In the genomic region with DNA sequence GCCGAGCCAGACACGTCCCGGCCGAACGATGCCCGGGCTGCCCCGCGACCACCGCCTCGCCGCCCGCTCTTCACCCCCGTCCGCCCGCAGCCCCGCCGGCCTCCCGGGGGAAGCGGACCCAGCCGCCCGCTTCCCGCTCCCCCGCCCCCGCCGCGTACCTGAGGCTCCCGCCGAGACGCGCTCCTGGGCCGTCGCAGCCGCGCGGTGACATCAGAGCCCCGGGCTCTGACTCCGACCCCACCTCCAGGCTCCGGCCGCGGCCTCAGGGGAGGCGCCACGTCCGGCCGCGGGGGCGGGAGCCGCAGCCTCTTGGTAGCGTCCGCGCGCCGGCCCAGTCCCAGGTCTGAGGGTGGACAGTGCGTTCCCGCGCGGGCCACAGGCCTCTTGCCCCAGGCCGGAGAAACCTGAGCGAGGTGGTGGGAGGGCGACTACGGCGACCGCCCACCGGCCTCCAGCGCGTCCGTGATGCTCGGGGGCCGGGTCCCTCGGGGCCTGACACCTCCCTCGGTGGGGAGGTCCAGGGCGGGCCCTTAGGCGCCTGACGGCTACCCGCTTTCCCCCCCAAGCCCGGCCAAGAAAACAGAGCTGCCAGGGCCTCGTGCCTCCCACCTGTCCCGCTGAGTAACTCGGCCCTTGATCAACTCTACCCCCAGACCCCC, we compare ENCODE assay signal across 1 cellular context.
TF ChIP-seq lines count a peak whose summit lies in the region.

A gene with protein sequence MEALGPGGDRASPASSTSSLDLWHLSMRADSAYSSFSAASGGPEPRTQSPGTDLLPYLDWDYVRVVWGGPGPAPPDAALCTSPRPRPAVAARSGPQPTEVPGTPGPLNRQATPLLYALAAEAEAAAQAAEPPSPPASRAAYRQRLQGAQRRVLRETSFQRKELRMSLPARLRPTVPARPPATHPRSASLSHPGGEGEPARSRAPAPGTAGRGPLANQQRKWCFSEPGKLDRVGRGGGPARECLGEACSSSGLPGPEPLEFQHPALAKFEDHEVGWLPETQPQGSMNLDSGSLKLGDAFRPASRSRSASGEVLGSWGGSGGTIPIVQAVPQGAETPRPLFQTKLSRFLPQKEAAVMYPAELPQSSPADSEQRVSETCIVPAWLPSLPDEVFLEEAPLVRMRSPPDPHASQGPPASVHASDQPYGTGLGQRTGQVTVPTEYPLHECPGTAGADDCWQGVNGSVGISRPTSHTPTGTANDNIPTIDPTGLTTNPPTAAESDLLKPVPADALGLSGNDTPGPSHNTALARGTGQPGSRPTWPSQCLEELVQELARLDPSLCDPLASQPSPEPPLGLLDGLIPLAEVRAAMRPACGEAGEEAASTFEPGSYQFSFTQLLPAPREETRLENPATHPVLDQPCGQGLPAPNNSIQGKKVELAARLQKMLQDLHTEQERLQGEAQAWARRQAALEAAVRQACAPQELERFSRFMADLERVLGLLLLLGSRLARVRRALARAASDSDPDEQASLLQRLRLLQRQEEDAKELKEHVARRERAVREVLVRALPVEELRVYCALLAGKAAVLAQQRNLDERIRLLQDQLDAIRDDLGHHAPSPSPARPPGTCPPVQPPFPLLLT (minus strand): TSS at position 212 of the 659 bp plus-strand sequence. CDS start 4,507 bp downstream, outside the sequence.

TF ChIP-seq in neural cell, 6 proteins besides CTCF, POLR2A, EP300 and RAD21:
- TF ChIP-seq, protein P1, sequence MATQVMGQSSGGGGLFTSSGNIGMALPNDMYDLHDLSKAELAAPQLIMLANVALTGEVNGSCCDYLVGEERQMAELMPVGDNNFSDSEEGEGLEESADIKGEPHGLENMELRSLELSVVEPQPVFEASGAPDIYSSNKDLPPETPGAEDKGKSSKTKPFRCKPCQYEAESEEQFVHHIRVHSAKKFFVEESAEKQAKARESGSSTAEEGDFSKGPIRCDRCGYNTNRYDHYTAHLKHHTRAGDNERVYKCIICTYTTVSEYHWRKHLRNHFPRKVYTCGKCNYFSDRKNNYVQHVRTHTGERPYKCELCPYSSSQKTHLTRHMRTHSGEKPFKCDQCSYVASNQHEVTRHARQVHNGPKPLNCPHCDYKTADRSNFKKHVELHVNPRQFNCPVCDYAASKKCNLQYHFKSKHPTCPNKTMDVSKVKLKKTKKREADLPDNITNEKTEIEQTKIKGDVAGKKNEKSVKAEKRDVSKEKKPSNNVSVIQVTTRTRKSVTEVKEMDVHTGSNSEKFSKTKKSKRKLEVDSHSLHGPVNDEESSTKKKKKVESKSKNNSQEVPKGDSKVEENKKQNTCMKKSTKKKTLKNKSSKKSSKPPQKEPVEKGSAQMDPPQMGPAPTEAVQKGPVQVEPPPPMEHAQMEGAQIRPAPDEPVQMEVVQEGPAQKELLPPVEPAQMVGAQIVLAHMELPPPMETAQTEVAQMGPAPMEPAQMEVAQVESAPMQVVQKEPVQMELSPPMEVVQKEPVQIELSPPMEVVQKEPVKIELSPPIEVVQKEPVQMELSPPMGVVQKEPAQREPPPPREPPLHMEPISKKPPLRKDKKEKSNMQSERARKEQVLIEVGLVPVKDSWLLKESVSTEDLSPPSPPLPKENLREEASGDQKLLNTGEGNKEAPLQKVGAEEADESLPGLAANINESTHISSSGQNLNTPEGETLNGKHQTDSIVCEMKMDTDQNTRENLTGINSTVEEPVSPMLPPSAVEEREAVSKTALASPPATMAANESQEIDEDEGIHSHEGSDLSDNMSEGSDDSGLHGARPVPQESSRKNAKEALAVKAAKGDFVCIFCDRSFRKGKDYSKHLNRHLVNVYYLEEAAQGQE (IDR thresholded peaks at IDR 0.05; ENCODE audit: borderline replicate concordance) = no peak
- no peak for TF ChIP-seq POLR2AphosphoS5 (IDR thresholded peaks at IDR 0.05)
- no peak for TF ChIP-seq SMC3 (conservative IDR thresholded peaks at IDR 0.05; ENCODE audit: poor library complexity)
- TF ChIP-seq EZH2 (IDR thresholded peaks at IDR 0.05; ENCODE audit: borderline replicate concordance, insufficient read depth, low read length, poor library complexity, severe bottlenecking) = no peak
- TF ChIP-seq TAF1 (IDR thresholded peaks at IDR 0.05; ENCODE audit: low read depth) = no peak
- no peak for TF ChIP-seq MXI1 (conservative IDR thresholded peaks at IDR 0.05; ENCODE audit: poor library complexity, severe bottlenecking)
